1 cellular context compared by ENCODE assay signal in the genomic region with DNA sequence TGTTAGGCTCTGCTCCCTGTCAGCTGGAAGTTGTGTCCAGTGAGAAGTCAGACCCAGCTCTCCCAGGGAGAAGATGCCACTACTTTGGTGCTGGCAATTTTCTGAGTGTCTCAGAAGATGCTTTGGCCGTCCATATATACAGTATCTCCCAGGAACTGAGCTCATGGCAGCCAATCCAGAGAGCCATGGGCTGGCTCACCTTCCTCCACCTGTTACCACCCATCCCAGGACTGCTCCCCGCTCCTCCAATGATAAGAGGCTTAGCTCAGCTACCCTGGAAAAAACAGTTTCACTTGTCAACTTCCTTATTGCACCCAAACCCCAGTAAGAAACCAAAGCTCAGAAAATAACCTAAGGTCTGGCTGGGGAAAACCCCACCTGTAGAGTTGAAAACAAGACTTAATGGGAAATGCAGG.
TF ChIP-seq lines count a peak whose summit lies in the region.

BNIP5 (minus strand) TSS at position 110 of the 416 bp plus-strand sequence. CDS start 6,198 bp downstream, outside the sequence.

TF ChIP-seq in SK-N-SH, 30 proteins besides CTCF, POLR2A, EP300 and RAD21 (continued from another document):
- TF ChIP-seq TEAD4 (IDR thresholded peaks at IDR 0.05; ENCODE audit: borderline replicate concordance, insufficient read depth) = no peak
- TF ChIP-seq, protein P1, sequence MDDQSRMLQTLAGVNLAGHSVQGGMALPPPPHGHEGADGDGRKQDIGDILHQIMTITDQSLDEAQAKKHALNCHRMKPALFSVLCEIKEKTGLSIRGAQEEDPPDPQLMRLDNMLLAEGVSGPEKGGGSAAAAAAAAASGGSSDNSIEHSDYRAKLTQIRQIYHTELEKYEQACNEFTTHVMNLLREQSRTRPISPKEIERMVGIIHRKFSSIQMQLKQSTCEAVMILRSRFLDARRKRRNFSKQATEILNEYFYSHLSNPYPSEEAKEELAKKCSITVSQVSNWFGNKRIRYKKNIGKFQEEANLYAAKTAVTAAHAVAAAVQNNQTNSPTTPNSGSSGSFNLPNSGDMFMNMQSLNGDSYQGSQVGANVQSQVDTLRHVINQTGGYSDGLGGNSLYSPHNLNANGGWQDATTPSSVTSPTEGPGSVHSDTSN (IDR thresholded peaks at IDR 0.05) = no peak
- TF ChIP-seq MAX (IDR thresholded peaks at IDR 0.05; ENCODE audit: low read depth) = no peak
- TF ChIP-seq RFX5 (IDR thresholded peaks at IDR 0.05; ENCODE audit: low read length) = no peak
- TF ChIP-seq GABPA (IDR thresholded peaks at IDR 0.05; ENCODE audit: low read depth) = no peak
- TF ChIP-seq EZH2phosphoT487 (IDR thresholded peaks at IDR 0.05; ENCODE audit: borderline replicate concordance, low read depth) = no peak
- no peak for TF ChIP-seq GATA2 (CRISPR knock-in tag; IDR thresholded peaks at IDR 0.05)
- TF ChIP-seq, protein P2, sequence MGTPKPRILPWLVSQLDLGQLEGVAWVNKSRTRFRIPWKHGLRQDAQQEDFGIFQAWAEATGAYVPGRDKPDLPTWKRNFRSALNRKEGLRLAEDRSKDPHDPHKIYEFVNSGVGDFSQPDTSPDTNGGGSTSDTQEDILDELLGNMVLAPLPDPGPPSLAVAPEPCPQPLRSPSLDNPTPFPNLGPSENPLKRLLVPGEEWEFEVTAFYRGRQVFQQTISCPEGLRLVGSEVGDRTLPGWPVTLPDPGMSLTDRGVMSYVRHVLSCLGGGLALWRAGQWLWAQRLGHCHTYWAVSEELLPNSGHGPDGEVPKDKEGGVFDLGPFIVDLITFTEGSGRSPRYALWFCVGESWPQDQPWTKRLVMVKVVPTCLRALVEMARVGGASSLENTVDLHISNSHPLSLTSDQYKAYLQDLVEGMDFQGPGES (IDR thresholded peaks at IDR 0.05; ENCODE audit: low read depth, low read length) = no peak
- no peak for TF ChIP-seq POLR2AphosphoS5 (IDR thresholded peaks at IDR 0.05; ENCODE audit: low read depth, low read length)
- TF ChIP-seq NFIC (IDR thresholded peaks at IDR 0.05; ENCODE audit: borderline replicate concordance) = no peak
- TF ChIP-seq RCOR1 (IDR thresholded peaks at IDR 0.05; ENCODE audit: low read length) = no peak
- TF ChIP-seq USF1 (IDR thresholded peaks at IDR 0.05; ENCODE audit: borderline replicate concordance, low read depth) = no peak
- TF ChIP-seq NRF1 (IDR thresholded peaks at IDR 0.05; ENCODE audit: low read depth, low read length) = no peak
- TF ChIP-seq YY1 (IDR thresholded peaks at IDR 0.05; ENCODE audit: low read depth) = no peak
- TF ChIP-seq SMC3 (IDR thresholded peaks at IDR 0.05; ENCODE audit: low read depth, low read length) = no peak
- TF ChIP-seq MXI1 (IDR thresholded peaks at IDR 0.05; ENCODE audit: low read depth, low read length) = no peak
- TF ChIP-seq SIN3A (IDR thresholded peaks at IDR 0.05; ENCODE audit: borderline replicate concordance, low read depth, low read length) = no peak
